Comparison of ENCODE assay signal across 1 cellular context in the genomic region with DNA sequence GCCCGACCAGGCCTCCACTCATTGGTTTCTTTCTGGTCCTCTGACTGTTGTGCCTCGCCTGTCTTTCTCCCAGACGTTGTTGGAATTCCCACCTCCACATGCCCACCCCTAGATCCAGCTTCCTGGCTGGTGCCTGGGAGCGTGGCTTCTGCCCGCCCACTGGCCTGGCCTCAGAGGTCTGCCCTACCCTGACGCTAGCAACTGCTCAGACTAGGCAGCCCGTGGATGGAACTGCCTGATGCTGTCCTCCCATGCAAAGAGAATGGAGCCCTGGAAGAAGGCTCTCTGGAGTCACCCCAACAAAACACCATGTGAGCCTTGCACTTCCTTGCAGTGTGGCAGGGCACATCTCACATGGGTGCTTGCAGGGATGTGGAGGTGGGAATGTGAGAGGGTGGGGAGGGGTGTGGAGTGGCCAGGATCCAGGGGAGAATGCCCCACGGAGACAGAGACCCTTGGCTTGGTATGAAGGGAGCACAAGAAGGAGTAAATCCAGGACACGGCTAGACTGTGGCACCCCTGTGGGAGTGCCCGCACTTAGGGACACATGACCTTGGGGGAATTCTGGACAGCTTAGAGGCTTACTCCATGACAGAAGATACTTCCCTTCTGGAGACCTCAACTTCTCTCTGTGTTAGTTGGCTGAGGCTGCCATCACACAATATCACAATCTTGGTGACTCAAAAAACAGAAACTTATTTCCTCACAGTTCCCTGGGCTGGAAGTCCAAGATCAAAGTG.
TF ChIP-seq lines count a peak whose summit lies in the region.

No MANE protein-coding gene starts in this region.

TF ChIP-seq in H1, 55 proteins besides CTCF, POLR2A, EP300 and RAD21:
- no peak for TF ChIP-seq SUZ12 (IDR thresholded peaks at IDR 0.05; ENCODE audit: low read length)
- no peak for TF ChIP-seq BRCA1 (IDR thresholded peaks at IDR 0.05; ENCODE audit: low read depth, low read length)
- no peak for TF ChIP-seq EGR1 (IDR thresholded peaks at IDR 0.05; ENCODE audit: borderline replicate concordance, low read depth, low read length)
- TF ChIP-seq CBX8 (IDR thresholded peaks at IDR 0.05; ENCODE audit: borderline replicate concordance, low read depth, low read length): no peak
- no peak for TF ChIP-seq SAP30 (IDR thresholded peaks at IDR 0.05; ENCODE audit: insufficient read depth, insufficient replicate concordance, low read length)
- no peak for TF ChIP-seq CEBPB (IDR thresholded peaks at IDR 0.05; ENCODE audit: low read depth, low read length)
- TF ChIP-seq KDM4A (IDR thresholded peaks at IDR 0.05; ENCODE audit: low read depth, low read length, severe bottlenecking): no peak
- no peak for TF ChIP-seq KDM1A (IDR thresholded peaks at IDR 0.05; ENCODE audit: borderline replicate concordance, low read length)
- TF ChIP-seq TBP (IDR thresholded peaks at IDR 0.05; ENCODE audit: low read depth, low read length): no peak
- TF ChIP-seq SP2 (IDR thresholded peaks at IDR 0.05; ENCODE audit: low read length): no peak
- no peak for TF ChIP-seq POLR2AphosphoS5 (IDR thresholded peaks at IDR 0.05; ENCODE audit: low read depth, low read length)
- no peak for TF ChIP-seq TAF7 (optimal IDR thresholded peaks at IDR 0.05; ENCODE audit: borderline replicate concordance, low read depth, low read length)
